Comparison of ENCODE assay signal across 12 cellular contexts in the genomic region with DNA sequence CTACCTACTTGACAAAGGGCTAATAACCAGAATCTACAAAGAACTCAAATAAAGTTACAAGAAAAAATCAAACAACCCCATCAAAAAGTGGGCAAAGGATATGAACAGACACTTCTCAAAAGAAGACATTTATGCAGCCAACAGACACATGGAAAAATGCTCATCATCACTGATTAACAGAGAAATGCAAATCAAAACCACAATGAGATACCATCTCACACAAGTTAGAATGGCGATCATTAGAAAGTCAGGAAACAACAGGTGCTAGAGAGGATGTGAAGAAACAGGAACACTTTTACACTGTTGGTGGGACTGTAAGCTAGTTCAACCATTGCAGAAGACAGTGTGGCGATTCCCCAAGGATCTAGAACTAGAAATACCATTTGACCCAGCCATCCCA. TPM values are rescaled to one million over a fixed set of nuclear protein-coding genes. Genes with fewer than 3 reads are reported as not detected.
DNase-seq lines count a peak whose midpoint lies in the region; ATAC-seq and TF ChIP-seq lines count a peak whose summit lies in the region.
"Not testable (repeated sequence)": the region's sequence is repeated elsewhere in the genome, so short reads cannot be mapped to it uniquely, and the experiment has no call there.
"Had no signal": no experiment of that assay in that cellular context is flagged by ENCODE, and none has a peak within 500 bp of the region (broad histone marks: within the 10 kb centered on the region; RNA-seq: fewer than 3 reads in every experiment).

No MANE protein-coding gene starts in this region.

- peak overlapping the region; percentile 12 for H3K27ac Mint-ChIP-seq in CD8-positive, alpha-beta T cell
- peak overlapping the region; percentile 83 for H3K27ac Mint-ChIP-seq in T-helper 2 cell treated with Interferon-gamma antibody and Interleukin-4, amounts not matched to agents 5 μg/mL and 100 μg/mL, for 36 hours
- H3K27ac Mint-ChIP-seq in activated CD4-positive, alpha-beta memory T cell treated with anti-CD3 and anti-CD28 coated beads, Interleukin-2, amount 10 ng/mL, durations not matched to agents 7 days and 5 days = peak overlapping the region; percentile 29
- H3K27ac Mint-ChIP-seq in activated T-helper 2 cell treated with anti-CD3 and anti-CD28 coated beads, Interferon-gamma antibody, Interleukin-2, Interleukin-4, amounts not matched to agents 10 μg/mL and 5 μg/mL and 100 μg/mL, durations not matched to agents 14 hours and 24 hours and 36 hours = peak overlapping the region; percentile 50
- H3K27ac Mint-ChIP-seq in activated naive CD8-positive, alpha-beta T cell treated with anti-CD3 and anti-CD28 coated beads, Interleukin-2, amount 50 U/mL, for 24 hours = peak overlapping the region; percentile 32
- peak overlapping the region in 7 of 9 donors; percentile 7 to 67 (median 38) for H3K27ac Mint-ChIP-seq in naive thymus-derived CD4-positive, alpha-beta T cell

- intact Hi-C loops in CD8-positive, alpha-beta T cell (cut with DNase I, micrococcal nuclease); activated T-helper 2 cell treated with anti-CD3 and anti-CD28 coated beads, Interferon-gamma antibody, Interleukin-2, Interleukin-4, amounts not matched to agents 10 μg/mL and 5 μg/mL and 100 μg/mL, durations not matched to agents 14 hours and 24 hours and 36 hours (cut with micrococcal nuclease); naive thymus-derived CD4-positive, alpha-beta T cell (cut with micrococcal nuclease): not testable (repeated sequence)

- H3K4me1 Mint-ChIP-seq in CD8-positive, alpha-beta T cell (ENCODE audit: low read depth) = peaks cover 24% of the 10 kb centered on the region
- H3K4me1 Mint-ChIP-seq in T-helper 2 cell treated with Interferon-gamma antibody and Interleukin-4, amounts not matched to agents 5 μg/mL and 100 μg/mL, for 36 hours (ENCODE audit: low read depth) = peaks cover 51% of the 10 kb centered on the region
- H3K4me1 Mint-ChIP-seq in activated CD4-positive, alpha-beta memory T cell treated with anti-CD3 and anti-CD28 coated beads, Interleukin-2, amount 10 ng/mL, durations not matched to agents 7 days and 5 days = peaks cover 38% of the 10 kb centered on the region
- H3K4me1 Mint-ChIP-seq in activated T-helper 2 cell treated with anti-CD3 and anti-CD28 coated beads, Interferon-gamma antibody, Interleukin-2, Interleukin-4, amounts not matched to agents 10 μg/mL and 5 μg/mL and 100 μg/mL, durations not matched to agents 14 hours and 24 hours and 36 hours (ENCODE audit: low read depth) = peaks cover 58% of the 10 kb centered on the region
- H3K4me1 Mint-ChIP-seq in activated naive CD8-positive, alpha-beta T cell treated with anti-CD3 and anti-CD28 coated beads, Interleukin-2, amount 50 U/mL, for 24 hours = peaks cover 30% of the 10 kb centered on the region
- peaks cover 19 to 54% (median 32%) of the 10 kb centered on the region in 7 donors for H3K4me1 Mint-ChIP-seq in naive thymus-derived CD4-positive, alpha-beta T cell

- CTCF ChIA-PET in CD8-positive, alpha-beta T cell (lab: Charles Lee); activated CD4-positive, alpha-beta memory T cell treated with anti-CD3 and anti-CD28 coated beads, Interleukin-2, amount 10 ng/mL, durations not matched to agents 7 days and 5 days (lab: Charles Lee); naive thymus-derived CD4-positive, alpha-beta T cell (lab: Charles Lee): not testable (repeated sequence)

- not testable (repeated sequence) for H3K36me3 Mint-ChIP-seq in CD8-positive, alpha-beta T cell; activated naive CD8-positive, alpha-beta T cell treated with anti-CD3 and anti-CD28 coated beads, Interleukin-2, amount 50 U/mL, for 24 hours (ENCODE audit: low read depth)
- H3K36me3 Mint-ChIP-seq in T-helper 2 cell treated with Interferon-gamma antibody and Interleukin-4, amounts not matched to agents 5 μg/mL and 100 μg/mL, for 36 hours (ENCODE audit: low read depth) = peaks cover 35% of the 10 kb centered on the region
- peaks cover 24% of the 10 kb centered on the region for H3K36me3 Mint-ChIP-seq in activated CD4-positive, alpha-beta memory T cell treated with anti-CD3 and anti-CD28 coated beads, Interleukin-2, amount 10 ng/mL, durations not matched to agents 7 days and 5 days (ENCODE audit: low read depth)
- peaks cover 45% of the 10 kb centered on the region for H3K36me3 Mint-ChIP-seq in activated T-helper 2 cell treated with anti-CD3 and anti-CD28 coated beads, Interferon-gamma antibody, Interleukin-2, Interleukin-4, amounts not matched to agents 10 μg/mL and 5 μg/mL and 100 μg/mL, durations not matched to agents 14 hours and 24 hours and 36 hours (ENCODE audit: low read depth)
- peaks cover 0 to 52% (median 0%) of the 10 kb centered on the region in 5 donors for H3K36me3 Mint-ChIP-seq in naive thymus-derived CD4-positive, alpha-beta T cell

- H3K4me3 Mint-ChIP-seq in CD8-positive, alpha-beta T cell; activated CD4-positive, alpha-beta memory T cell treated with anti-CD3 and anti-CD28 coated beads, Interleukin-2, amount 10 ng/mL, durations not matched to agents 7 days and 5 days; activated T-helper 2 cell treated with anti-CD3 and anti-CD28 coated beads, Interferon-gamma antibody, Interleukin-2, Interleukin-4, amounts not matched to agents 10 μg/mL and 5 μg/mL and 100 μg/mL, durations not matched to agents 14 hours and 24 hours and 36 hours (ENCODE audit: low read depth); activated naive CD8-positive, alpha-beta T cell treated with anti-CD3 and anti-CD28 coated beads, Interleukin-2, amount 50 U/mL, for 24 hours: not testable (repeated sequence)
- H3K4me3 Mint-ChIP-seq in T-helper 2 cell treated with Interferon-gamma antibody and Interleukin-4, amounts not matched to agents 5 μg/mL and 100 μg/mL, for 36 hours = peak overlapping the region; percentile 49
- peak overlapping the region in 4 of 10 donors; percentile 37 to 52 (median 42) for H3K4me3 Mint-ChIP-seq in naive thymus-derived CD4-positive, alpha-beta T cell

- H3K4me3 ChIP-seq in CD8-positive, alpha-beta T cell (ENCODE audit: low read depth, low read length); naive thymus-derived CD4-positive, alpha-beta T cell (ENCODE audit: low read length): not testable (repeated sequence)

- TF ChIP-seq CTCF in CD8-positive, alpha-beta T cell (IDR thresholded peaks at IDR 0.05) = not testable (repeated sequence)

- not testable (repeated sequence) for H3K27ac ChIP-seq in CD8-positive, alpha-beta T cell (ENCODE audit: low read depth, low read length); naive thymus-derived CD4-positive, alpha-beta T cell (ENCODE audit: low read depth, low read length)
- peak overlapping the region; percentile 33 for H3K27ac ChIP-seq in KOPT-K1 (ENCODE audit: low read depth, low read length, poor library complexity, severe bottlenecking)

- POLR2A ChIA-PET in CD8-positive, alpha-beta T cell (lab: Charles Lee); activated CD4-positive, alpha-beta memory T cell treated with anti-CD3 and anti-CD28 coated beads, Interleukin-2, amount 10 ng/mL, durations not matched to agents 7 days and 5 days (lab: Charles Lee); naive thymus-derived CD4-positive, alpha-beta T cell (lab: Charles Lee): not testable (repeated sequence)

- not testable (repeated sequence) for H3K4me1 ChIP-seq in CD8-positive, alpha-beta T cell (ENCODE audit: insufficient read depth, low read length); naive thymus-derived CD4-positive, alpha-beta T cell (ENCODE audit: control insufficient read depth in 2 of 2, insufficient read depth in 2 of 2, low read length in 2 of 2)

- H3K9me3 ChIP-seq in CD8-positive, alpha-beta T cell (ENCODE audit: low read length); KOPT-K1 (ENCODE audit: insufficient read depth, low read length, poor library complexity, severe bottlenecking); naive thymus-derived CD4-positive, alpha-beta T cell (ENCODE audit: control insufficient read depth in 2 of 3, low read length in 3 of 3): not testable (repeated sequence)

- not testable (repeated sequence) for H3K36me3 ChIP-seq in CD8-positive, alpha-beta T cell (ENCODE audit: insufficient read depth, low read length); KOPT-K1 (ENCODE audit: insufficient read depth, low read length); naive thymus-derived CD4-positive, alpha-beta T cell (ENCODE audit: control insufficient read depth in 2 of 3, insufficient read depth in 3 of 3, low read length in 3 of 3)

- H3K9me3 Mint-ChIP-seq in CD8-positive, alpha-beta T cell = not testable (repeated sequence)
- peaks cover 51% of the 10 kb centered on the region for H3K9me3 Mint-ChIP-seq in T-helper 2 cell treated with Interferon-gamma antibody and Interleukin-4, amounts not matched to agents 5 μg/mL and 100 μg/mL, for 36 hours
- peaks cover 13% of the 10 kb centered on the region for H3K9me3 Mint-ChIP-seq in activated CD4-positive, alpha-beta memory T cell treated with anti-CD3 and anti-CD28 coated beads, Interleukin-2, amount 10 ng/mL, durations not matched to agents 7 days and 5 days
- peaks cover 32% of the 10 kb centered on the region for H3K9me3 Mint-ChIP-seq in activated T-helper 2 cell treated with anti-CD3 and anti-CD28 coated beads, Interferon-gamma antibody, Interleukin-2, Interleukin-4, amounts not matched to agents 10 μg/mL and 5 μg/mL and 100 μg/mL, durations not matched to agents 14 hours and 24 hours and 36 hours
- H3K9me3 Mint-ChIP-seq in activated naive CD8-positive, alpha-beta T cell treated with anti-CD3 and anti-CD28 coated beads, Interleukin-2, amount 50 U/mL, for 24 hours = peaks cover 16% of the 10 kb centered on the region
- H3K9me3 Mint-ChIP-seq in naive thymus-derived CD4-positive, alpha-beta T cell = peaks cover 0 to 35% (median 0%) of the 10 kb centered on the region in 11 donors

- not testable (repeated sequence) for ATAC-seq in CD8-positive, alpha-beta T cell; activated naive CD8-positive, alpha-beta T cell treated with anti-CD3 and anti-CD28 coated beads, Interleukin-2, amount 50 U/mL, for 24 hours; naive thymus-derived CD4-positive, alpha-beta T cell

- H3K27me3 ChIP-seq in CD8-positive, alpha-beta T cell (ENCODE audit: insufficient read depth, low read length); naive thymus-derived CD4-positive, alpha-beta T cell (ENCODE audit: control insufficient read depth in 2 of 2, insufficient read depth in 2 of 2, low read length in 2 of 2): not testable (repeated sequence)

- H3K27me3 Mint-ChIP-seq in CD8-positive, alpha-beta T cell (ENCODE audit: low read depth); T-helper 2 cell treated with Interferon-gamma antibody and Interleukin-4, amounts not matched to agents 5 μg/mL and 100 μg/mL, for 36 hours (ENCODE audit: low read depth); activated CD4-positive, alpha-beta memory T cell treated with anti-CD3 and anti-CD28 coated beads, Interleukin-2, amount 10 ng/mL, durations not matched to agents 7 days and 5 days; activated T-helper 2 cell treated with anti-CD3 and anti-CD28 coated beads, Interferon-gamma antibody, Interleukin-2, Interleukin-4, amounts not matched to agents 10 μg/mL and 5 μg/mL and 100 μg/mL, durations not matched to agents 14 hours and 24 hours and 36 hours (ENCODE audit: low read depth); activated naive CD8-positive, alpha-beta T cell treated with anti-CD3 and anti-CD28 coated beads, Interleukin-2, amount 50 U/mL, for 24 hours: not testable (repeated sequence)
- peaks cover 0 to 10% (median 0%) of the 10 kb centered on the region in 5 donors for H3K27me3 Mint-ChIP-seq in naive thymus-derived CD4-positive, alpha-beta T cell

- DNase-seq in CD8-positive, alpha-beta T cell; T-helper 2 cell treated with Interferon-gamma antibody and Interleukin-4, amounts not matched to agents 5 μg/mL and 100 μg/mL, for 36 hours (ENCODE audit: low spot score); activated CD4-positive, alpha-beta memory T cell treated with anti-CD3 and anti-CD28 coated beads, Interleukin-2, amount 10 ng/mL, durations not matched to agents 7 days and 5 days; activated T-helper 2 cell treated with anti-CD3 and anti-CD28 coated beads, Interferon-gamma antibody, Interleukin-2, Interleukin-4, amounts not matched to agents 10 μg/mL and 5 μg/mL and 100 μg/mL, durations not matched to agents 14 hours and 24 hours and 36 hours (ENCODE audit: low spot score); activated naive CD8-positive, alpha-beta T cell treated with anti-CD3 and anti-CD28 coated beads, Interleukin-2, amount 50 U/mL, for 24 hours: not testable (repeated sequence)
- peak in 3 of 9 donors; percentile 13 to 18 (median 16) for DNase-seq in naive thymus-derived CD4-positive, alpha-beta T cell

RNA-seq across cellular contexts. Expression of gene ESM1, which starts 16.8 kb away (rescaled TPM):
- total RNA-seq in CD8-positive, alpha-beta T cell = not detected
- under 1 TPM; 0.76 to 0.83 TPM for total RNA-seq in activated CD4-positive, alpha-beta memory T cell treated with anti-CD3 and anti-CD28 coated beads, Interleukin-2, amount 10 ng/mL, durations not matched to agents 7 days and 5 days
- 0.11 and 0.37 TPM in 2 replicates for total RNA-seq in activated T-helper 2 cell treated with anti-CD3 and anti-CD28 coated beads, Interferon-gamma antibody, Interleukin-2, Interleukin-4, amounts not matched to agents 10 μg/mL and 5 μg/mL and 100 μg/mL, durations not matched to agents 14 hours and 24 hours and 36 hours
- total RNA-seq in naive thymus-derived CD4-positive, alpha-beta T cell = 1 to 10 TPM in 1 of 5 experiments, under 1 TPM in 1, not detected in 3; 0.39 to 1.2 TPM
- polyA plus RNA-seq in naive thymus-derived CD4-positive, alpha-beta T cell = not detected
- total RNA-seq: Caco-2, H4, HepG2 had no signal
- polyA plus RNA-seq: HepG2 had no signal

RNA-seq across cellular contexts. Expression of gene GZMK, which starts 21.9 kb away (rescaled TPM):
- total RNA-seq in CD8-positive, alpha-beta T cell = 10 to 100 TPM; 38.8 to 42.2 TPM
- total RNA-seq in activated CD4-positive, alpha-beta memory T cell treated with anti-CD3 and anti-CD28 coated beads, Interleukin-2, amount 10 ng/mL, durations not matched to agents 7 days and 5 days = 10 to 100 TPM; 14.5 to 14.7 TPM
- total RNA-seq in activated T-helper 2 cell treated with anti-CD3 and anti-CD28 coated beads, Interferon-gamma antibody, Interleukin-2, Interleukin-4, amounts not matched to agents 10 μg/mL and 5 μg/mL and 100 μg/mL, durations not matched to agents 14 hours and 24 hours and 36 hours = 0.23 and 0.55 TPM in 2 replicates
- 10 to 100 TPM in 1 of 5 experiments, 1 to 10 TPM in 4; 1.3 to 18.1 (median 2.4) TPM for total RNA-seq in naive thymus-derived CD4-positive, alpha-beta T cell
- 1 to 10 TPM; 1.9 to 4.0 TPM for polyA plus RNA-seq in naive thymus-derived CD4-positive, alpha-beta T cell
- total RNA-seq: Caco-2, Daoy, GM23248, H4, HepG2 had no signal
- polyA plus RNA-seq: GM23248, HepG2 had no signal

Comparison
In these comparisons a context has a peak if more than half of its experiments do, and no peak if none do; other contexts are left out.
1. H3K27ac Mint-ChIP-seq: peak in every context shown above with its lines; median percentile 83 in T-helper 2 cell treated with Interferon-gamma antibody and Interleukin-4, amounts not matched to agents 5 μg/mL and 100 μg/mL, for 36 hours; 50 in activated T-helper 2 cell treated with anti-CD3 and anti-CD28 coated beads, Interferon-gamma antibody, Interleukin-2, Interleukin-4, amounts not matched to agents 10 μg/mL and 5 μg/mL and 100 μg/mL, durations not matched to agents 14 hours and 24 hours and 36 hours; 38 in naive thymus-derived CD4-positive, alpha-beta T cell; 32 in activated naive CD8-positive, alpha-beta T cell treated with anti-CD3 and anti-CD28 coated beads, Interleukin-2, amount 50 U/mL, for 24 hours; 29 in activated CD4-positive, alpha-beta memory T cell treated with anti-CD3 and anti-CD28 coated beads, Interleukin-2, amount 10 ng/mL, durations not matched to agents 7 days and 5 days; 12 in CD8-positive, alpha-beta T cell.